In genomic region chr19:7539827-7540425, GRCh38 we compare ENCODE assay signal across 24 cellular contexts. TPM values are rescaled to one million over a fixed set of nuclear protein-coding genes. Genes with fewer than 3 reads are reported as not detected.
"Had no signal": no experiment of that assay in that cellular context is flagged by ENCODE, and none has a peak within 500 bp of the region (broad histone marks: within the 10 kb centered on the region; RNA-seq: fewer than 3 reads in every experiment).

No MANE protein-coding gene starts in this region.

- DNase-seq: cerebellar nuclear complex; effector CD8-positive, alpha-beta T cell; esophagus squamous epithelium; foreskin melanocyte; head of caudate nucleus; mesenchymal stem cell; naive thymus-derived CD8-positive, alpha-beta T cell; stimulated activated CD4-positive, alpha-beta T cell treated with anti-CD3 and anti-CD28 coated beads, Interleukin-12 subunit alpha, Interleukin-12 subunit beta, amount 100 ng/mL, for 4 hours; stimulated activated CD4-positive, alpha-beta T cell treated with anti-CD3 and anti-CD28 coated beads, Interleukin-1b, Interleukin-23, amount 100 ng/mL, for 48 hours; stimulated activated CD4-positive, alpha-beta T cell treated with anti-CD3 and anti-CD28 coated beads, Interleukin-4, amount 100 ng/mL, for 1 hour; stimulated activated CD8-positive, alpha-beta memory T cell treated with anti-CD3 and anti-CD28 coated beads, Interleukin-4, amount 100 ng/mL, for 48 hours; stimulated activated naive CD4-positive, alpha-beta T cell; stimulated activated naive CD8-positive, alpha-beta T cell treated with anti-CD3 and anti-CD28 coated beads, Interleukin-15, amount 100 ng/mL, for 72 hours; transverse colon; uterus had no signal

- H3K27me3 ChIP-seq: esophagus squamous epithelium, neural progenitor cell, suprapubic skin, transverse colon, upper lobe of right lung, uterus had no signal

- H3K9me3 Mint-ChIP-seq: naive thymus-derived CD8-positive, alpha-beta T cell; neural progenitor cell; stimulated activated naive CD8-positive, alpha-beta T cell treated with anti-CD3 and anti-CD28 coated beads, Interleukin-15, amount 100 ng/mL, for 72 hours had no signal

- H3K9me3 ChIP-seq: esophagus squamous epithelium, suprapubic skin, transverse colon, upper lobe of right lung, uterus had no signal

- H3K4me1 ChIP-seq: neural progenitor cell, parathyroid adenoma had no signal

- H3K36me3 ChIP-seq: neural progenitor cell, uterus had no signal

- H3K27me3 Mint-ChIP-seq: naive thymus-derived CD8-positive, alpha-beta T cell; progenitor cell of endocrine pancreas; stimulated activated naive CD8-positive, alpha-beta T cell treated with anti-CD3 and anti-CD28 coated beads, Interleukin-15, amount 100 ng/mL, for 72 hours had no signal

- H3K4me3 ChIP-seq: esophagus squamous epithelium, neural progenitor cell, smooth muscle cell, suprapubic skin, transverse colon, upper lobe of right lung, uterus had no signal

- H3K4me3 Mint-ChIP-seq: naive thymus-derived CD8-positive, alpha-beta T cell; neural progenitor cell; stimulated activated naive CD8-positive, alpha-beta T cell treated with anti-CD3 and anti-CD28 coated beads, Interleukin-15, amount 100 ng/mL, for 72 hours had no signal

- H3K27ac ChIP-seq: esophagus squamous epithelium, neural progenitor cell, parathyroid adenoma, suprapubic skin, transverse colon, upper lobe of right lung, uterus had no signal

- H3K27ac Mint-ChIP-seq: neural progenitor cell; progenitor cell of endocrine pancreas; stimulated activated naive CD8-positive, alpha-beta T cell treated with anti-CD3 and anti-CD28 coated beads, Interleukin-15, amount 100 ng/mL, for 72 hours had no signal

- H3K9ac ChIP-seq: neural progenitor cell, parathyroid adenoma had no signal

- ATAC-seq: naive thymus-derived CD8-positive, alpha-beta T cell; sciatic nerve; stimulated activated naive CD8-positive, alpha-beta T cell treated with anti-CD3 and anti-CD28 coated beads, Interleukin-15, amount 100 ng/mL, for 72 hours; upper lobe of right lung had no signal

RNA-seq across cellular contexts. Expression of gene PEX11G, which starts 51.1 kb away (rescaled TPM):
- total RNA-seq: smooth muscle cell had no signal

RNA-seq across cellular contexts. Expression of gene CAMSAP3, which starts 55.7 kb away (rescaled TPM):
- total RNA-seq: myocyte, osteoblast, sciatic nerve had no signal
